ENCODE assay signal across 25 cellular contexts in genomic region chr5:41738695-41739354, GRCh38.
A peak's percentile ranks its signal among the peaks of the same experiment; 100 is the strongest.
DNase-seq lines count a peak whose midpoint lies in the region; ATAC-seq and TF ChIP-seq lines count a peak whose summit lies in the region.
"Had no signal": no experiment of that assay in that cellular context is flagged by ENCODE, and none has a peak within 500 bp of the region (broad histone marks: within the 10 kb centered on the region; RNA-seq: fewer than 3 reads in every experiment).

No MANE protein-coding gene starts in this region.

- no peak for DNase-seq in activated T-cell treated with anti-CD3 and anti-CD28 coated beads, Interleukin-2, amount 50 U/mL, for 72 hours
- DNase-seq in activated T-cell treated with anti-CD3 and anti-CD28 coated beads for 4 hours (no peak), LHCN-M2 (ENCODE audit: low read depth) (peak; percentile 22), amniotic epithelial cell (ENCODE audit: low read depth) (peak; percentile 93), foreskin keratinocyte (peak in 1 of 2 donors; percentile 19), spleen (no peak), NCI-H1436 (lab: John Stamatoyannopoulos, UW) (no peak)
- DNase-seq in CD4-positive, alpha-beta memory T cell, result no peak
- DNase-seq: COR-L47, DND-41, Kasumi-1, MM.1S, NCI-H1105, NCI-H1694, NCI-H2081 treated with DMSO at 0.1 percent for 48 hours, NCI-H2171 treated with DMSO at 0.1 percent for 48 hours, NCI-H524 treated with DMSO at 0.1 percent for 48 hours, SHP77 treated with DMSO at 0.1 percent for 48 hours had no signal

- no peaks in the 10 kb centered on the region for H3K27me3 Mint-ChIP-seq in activated T-cell treated with anti-CD3 and anti-CD28 coated beads, Interleukin-2, amount 50 U/mL, for 72 hours (ENCODE audit: low read depth)
- H3K27me3 Mint-ChIP-seq in CD4-positive, alpha-beta memory T cell, result no peaks in the 10 kb centered on the region
- H3K27me3 Mint-ChIP-seq: B cell, IgD-negative memory B cell had no signal

- H3K4me3 ChIP-seq in spleen, result no peak overlapping the region
- H3K4me3 ChIP-seq in CD4-positive, alpha-beta memory T cell (ENCODE audit: low read length in 2 of 2), result no peak overlapping the region
- H3K4me3 ChIP-seq: A549, GM23338, SK-N-MC had no signal

- H3K36me3 Mint-ChIP-seq in activated T-cell treated with anti-CD3 and anti-CD28 coated beads, Interleukin-2, amount 50 U/mL, for 72 hours (ENCODE audit: insufficient read depth in 2 of 2), result peaks cover 15 to 38% of the 10 kb centered on the region in 2 donors
- peaks cover 60 to 69% of the 10 kb centered on the region in 2 donors for H3K36me3 Mint-ChIP-seq in CD4-positive, alpha-beta memory T cell

- TF ChIP-seq CTCF in foreskin keratinocyte (conservative IDR thresholded peaks at IDR 0.05) (no peak), spleen (IDR thresholded peaks at IDR 0.05 in 8 of 11, conservative IDR thresholded peaks at IDR 0.05 in 3 of 11) (no peak)

- POLR2A ChIA-PET in CD4-positive, alpha-beta memory T cell (lab: Charles Lee; ENCODE audit: partially characterized antibody), result no interaction called here

- H3K27ac ChIP-seq in foreskin keratinocyte, result no peak overlapping the region
- H3K27ac ChIP-seq in spleen, result no peak overlapping the region
- H3K27ac ChIP-seq in CD4-positive, alpha-beta memory T cell (ENCODE audit: low read depth, low read length), result no peak overlapping the region
- H3K27ac ChIP-seq: A549, RWPE1, SK-N-MC had no signal

- CTCF ChIA-PET in CD4-positive, alpha-beta memory T cell (lab: Charles Lee; ENCODE audit: partially characterized antibody), result interaction anchor here (0.9 kb wide), 1 partner anchor 319 kb away, joined by 3 read pairs; no protein-coding TSS in a partner anchor

- WGBS in spleen, 5 donors, result 86 to 94% (median 91%) methylated on average over 3 of the region's 3 CpGs

- intact Hi-C loops in spleen (cut with DNase I; ENCODE audit: low total_unique reads), result no loop called here
- intact Hi-C loops in CD4-positive, alpha-beta memory T cell (cut with micrococcal nuclease), result no loop called here

- H3K4me1 Mint-ChIP-seq in activated T-cell treated with anti-CD3 and anti-CD28 coated beads, Interleukin-2, amount 50 U/mL, for 72 hours (ENCODE audit: low read depth), result peaks cover 12% of the 10 kb centered on the region
- peaks cover 0 to 2% (median under 1%) of the 10 kb centered on the region in 4 donors for H3K4me1 Mint-ChIP-seq in CD4-positive, alpha-beta memory T cell
- H3K4me1 Mint-ChIP-seq: B cell, GM23338 had no signal

- H3K9me3 ChIP-seq in spleen, result peaks cover 0 to 4% (median 0%) of the 10 kb centered on the region in 8 donors
- H3K9me3 ChIP-seq in CD4-positive, alpha-beta memory T cell (ENCODE audit: control insufficient read depth in 1 of 2, low read length in 2 of 2), result no peaks in the 10 kb centered on the region
- H3K9me3 ChIP-seq: A549 had no signal

- no peak for ATAC-seq in activated T-cell treated with anti-CD3 and anti-CD28 coated beads, Interleukin-2, amount 50 U/mL, for 72 hours (replicated peaks in 1 of 2)
- peak; percentile 58 for ATAC-seq in foreskin keratinocyte
- ATAC-seq: A549, GM23338, HCT116 had no signal

- no peak for TF ChIP-seq POLR2A in spleen (IDR thresholded peaks at IDR 0.05)

- peaks cover 0 to 67% (median 34%) of the 10 kb centered on the region in 6 donors for H3K36me3 ChIP-seq in spleen
- peaks cover 18% of the 10 kb centered on the region for H3K36me3 ChIP-seq in CD4-positive, alpha-beta memory T cell (ENCODE audit: insufficient read depth, low read length)

- H3K27me3 ChIP-seq in foreskin keratinocyte (no peaks in the 10 kb centered on the region), spleen (replicated peaks in 1 of 7) (no peaks in the 10 kb centered on the region)
- H3K27me3 ChIP-seq in CD4-positive, alpha-beta memory T cell (ENCODE audit: insufficient read depth, low read length), result no peaks in the 10 kb centered on the region

- no peaks in the 10 kb centered on the region for H3K4me1 ChIP-seq in foreskin keratinocyte
- H3K4me1 ChIP-seq in spleen, result no peaks in the 10 kb centered on the region
- H3K4me1 ChIP-seq in CD4-positive, alpha-beta memory T cell (ENCODE audit: insufficient read depth, low read length), result no peaks in the 10 kb centered on the region
- H3K4me1 ChIP-seq: A549 had no signal

- H3K4me3 Mint-ChIP-seq in activated T-cell treated with anti-CD3 and anti-CD28 coated beads, Interleukin-2, amount 50 U/mL, for 72 hours, result no peak overlapping the region
- no peak overlapping the region for H3K4me3 Mint-ChIP-seq in CD4-positive, alpha-beta memory T cell
- H3K4me3 Mint-ChIP-seq: B cell, GM23338, IgD-negative memory B cell had no signal

- H3K9me3 Mint-ChIP-seq in activated T-cell treated with anti-CD3 and anti-CD28 coated beads, Interleukin-2, amount 50 U/mL, for 72 hours, result peaks cover 0 to 2% of the 10 kb centered on the region in 2 donors
- H3K9me3 Mint-ChIP-seq in CD4-positive, alpha-beta memory T cell, result peaks cover 0 to 7% (median 0%) of the 10 kb centered on the region in 8 donors
- H3K9me3 Mint-ChIP-seq: GM23338 had no signal

- peak overlapping the region; percentile 73 for H3K27ac Mint-ChIP-seq in activated T-cell treated with anti-CD3 and anti-CD28 coated beads, Interleukin-2, amount 50 U/mL, for 72 hours
- H3K27ac Mint-ChIP-seq in CD4-positive, alpha-beta memory T cell, result no peak overlapping the region
- H3K27ac Mint-ChIP-seq: B cell, GM23338, IgD-negative memory B cell had no signal

Comparison
In these comparisons a context has a peak if more than half of its experiments do, and no peak if none do; other contexts are left out.
1. DNase-seq: peak in LHCN-M2 (single experiment) and amniotic epithelial cell (single experiment); none in activated T-cell treated with anti-CD3 and anti-CD28 coated beads, Interleukin-2, amount 50 U/mL, for 72 hours (0 of 2), activated T-cell treated with anti-CD3 and anti-CD28 coated beads for 4 hours (single experiment), spleen (single experiment), NCI-H1436 (single experiment) and CD4-positive, alpha-beta memory T cell (0 of 5).